ENCODE assay signal across 8 cellular contexts in genomic region chr22:20508815-20509271, GRCh38. TPM values are rescaled to one million over a fixed set of nuclear protein-coding genes. Genes with fewer than 3 reads are reported as not detected.
A peak's percentile ranks its signal among the peaks of the same experiment; 100 is the strongest.
DNase-seq lines count a peak whose midpoint lies in the region; ATAC-seq, FAIRE-seq and TF ChIP-seq lines count a peak whose summit lies in the region.

No MANE protein-coding gene starts in this region.

- peak overlapping the region; percentile 85 for H3K4me3 Mint-ChIP-seq in activated CD4-positive, alpha-beta T cell treated with anti-CD3 and anti-CD28 coated beads for 36 hours

- WGBS in adipose tissue, 3 donors: 27 to 48% (median 40%) methylated on average over 10 of the region's 10 CpGs
- 60% methylated on average over 10 of the region's 10 CpGs for WGBS in thymus

- peak overlapping the region; percentile 60 to 93 for H3K4me3 ChIP-seq in kidney (ENCODE audit: low read length in 2 of 2)
- peak overlapping the region; percentile 25 for H3K4me3 ChIP-seq in thymus (ENCODE audit: low read length)

- POLR2A ChIA-PET in activated CD4-positive, alpha-beta T cell treated with anti-CD3 and anti-CD28 coated beads for 36 hours (lab: Charles Lee): interaction anchor here (0.6 to 1.8 kb wide), 10 partner anchors 14 to 391 kb away, joined by 3 to 14 read pairs (median 5); partner anchors contain the start of gene DGCR6L

- peaks cover 31% of the 10 kb centered on the region for H3K36me3 Mint-ChIP-seq in activated CD4-positive, alpha-beta T cell treated with anti-CD3 and anti-CD28 coated beads for 36 hours (ENCODE audit: low read depth)

- intact Hi-C loops in activated CD4-positive, alpha-beta T cell treated with anti-CD3 and anti-CD28 coated beads for 36 hours (cut with DNase I, micrococcal nuclease): loop anchor here (1.0 to 5.0 kb wide), 9 partner anchors 14 to 617 kb away; partner anchors contain the start of genes CRKL (in 1 of the 2) and THAP7 (in 1 of the 2)
- intact Hi-C loops in kidney (cut with DNase I): no loop called here
- intact Hi-C loops in left colon (cut with DNase I, micrococcal nuclease): no loop called here

- CTCF ChIA-PET in activated CD4-positive, alpha-beta T cell treated with anti-CD3 and anti-CD28 coated beads for 36 hours (lab: Charles Lee): interaction anchor here (1.3 to 5.2 kb wide), 6 partner anchors 19 to 90 kb away, joined by 5 to 30 read pairs (median 6); no protein-coding TSS in a partner anchor

- H3K9ac ChIP-seq in kidney (ENCODE audit: low read length in 2 of 2): peak overlapping the region; percentile 35 to 72

- no peaks in the 10 kb centered on the region for H3K9me3 Mint-ChIP-seq in activated CD4-positive, alpha-beta T cell treated with anti-CD3 and anti-CD28 coated beads for 36 hours (ENCODE audit: low read depth)

- no peaks in the 10 kb centered on the region for H3K27me3 ChIP-seq in thymus (ENCODE audit: control insufficient read depth, insufficient read depth)

- H3K4me1 ChIP-seq in kidney (ENCODE audit: control insufficient read depth in 1 of 2, insufficient read depth in 1 of 2, low read depth in 1 of 2, low read length in 2 of 2): peaks cover 20 to 26% of the 10 kb centered on the region in 2 donors
- H3K4me1 ChIP-seq in thymus (ENCODE audit: control insufficient read depth, insufficient read depth, low read length): peaks cover 13% of the 10 kb centered on the region

- H3K9me3 ChIP-seq in kidney (ENCODE audit: control insufficient read depth in 1 of 2, low read length in 2 of 2) (no peaks in the 10 kb centered on the region), thymus (ENCODE audit: control insufficient read depth) (no peaks in the 10 kb centered on the region)

- peaks cover 54% of the 10 kb centered on the region for H3K4me1 Mint-ChIP-seq in activated CD4-positive, alpha-beta T cell treated with anti-CD3 and anti-CD28 coated beads for 36 hours

- H3K36me3 ChIP-seq in kidney (ENCODE audit: control insufficient read depth in 1 of 2, insufficient read depth in 2 of 2, low read length in 2 of 2) (peaks cover 0 to 3% of the 10 kb centered on the region in 2 donors), thymus (ENCODE audit: control insufficient read depth, insufficient read depth) (peaks cover 7% of the 10 kb centered on the region)

- no peak for ATAC-seq in activated CD4-positive, alpha-beta T cell treated with anti-CD3 and anti-CD28 coated beads for 36 hours
- no peak for ATAC-seq in GM18861 (IDR thresholded peaks at IDR 0.05; ENCODE audit: unreplicated experiment)
- no peak for ATAC-seq in left colon
- no peak for ATAC-seq in GM21381 (IDR thresholded peaks at IDR 0.05; ENCODE audit: unreplicated experiment)

- no peaks in the 10 kb centered on the region for H3K27me3 Mint-ChIP-seq in activated CD4-positive, alpha-beta T cell treated with anti-CD3 and anti-CD28 coated beads for 36 hours

- H3K27ac ChIP-seq in adipose tissue (ENCODE audit: low read depth, low read length) (peak overlapping the region; percentile 7), kidney (ENCODE audit: low read depth in 2 of 2, low read length in 2 of 2) (peak overlapping the region; percentile 65 to 72), thymus (ENCODE audit: low read depth) (peak overlapping the region; percentile 61)

- TF ChIP-seq CTCF in kidney (IDR thresholded peaks at IDR 0.05; ENCODE audit: borderline replicate concordance, extremely low read depth, insufficient read depth): no peak

- peak; percentile 33 for DNase-seq in activated CD4-positive, alpha-beta T cell treated with anti-CD3 and anti-CD28 coated beads for 36 hours
- no peak for DNase-seq in activated CD4-positive, alpha-beta T cell treated with anti-CD3 and anti-CD28 coated beads, Interleukin-2, amount 50 U/mL, for 4 hours
- DNase-seq in kidney: peak; percentile 32
- no peak for DNase-seq in left colon

- H3K27ac Mint-ChIP-seq in activated CD4-positive, alpha-beta T cell treated with anti-CD3 and anti-CD28 coated beads for 36 hours: peak overlapping the region; percentile 96

- no peak for FAIRE-seq in kidney (lab: Jason Lieb, UNC)

RNA-seq across cellular contexts. Expression of gene MED15, which starts 1.4 kb away (rescaled TPM):
- total RNA-seq in activated CD4-positive, alpha-beta T cell treated with anti-CD3 and anti-CD28 coated beads for 36 hours: 100 to 1,000 TPM in 1 of 2 experiments, 10 to 100 TPM in 1; 84.4 to 107 TPM
- polyA plus RNA-seq in adipose tissue: 10 to 100 TPM; 22.7 to 44.2 (median 42.4) TPM
- 102 TPM for total RNA-seq in kidney
- 31.7 TPM for polyA plus RNA-seq in kidney (ENCODE audit: insufficient read depth, low read depth, low replicate concordance)
- polyA plus RNA-seq in thymus: 61.6 TPM
- total RNA-seq in left colon: 10 to 100 TPM; 85.3 to 91.2 TPM

RNA-seq across cellular contexts. Expression of gene KLHL22, which starts 13.2 kb away (rescaled TPM):
- total RNA-seq in activated CD4-positive, alpha-beta T cell treated with anti-CD3 and anti-CD28 coated beads for 36 hours: 10 to 100 TPM; 14.1 to 15.2 TPM
- polyA plus RNA-seq in adipose tissue (10 to 100 TPM; 10.2 to 17.6 (median 15.0) TPM), kidney (ENCODE audit: insufficient read depth, low read depth, low replicate concordance) (24.3 TPM), thymus (14.2 TPM)
- total RNA-seq in kidney (22.4 TPM), left colon (10 to 100 TPM; 12.3 to 14.2 TPM)

Comparison
In these comparisons a context has a peak if more than half of its experiments do, and no peak if none do; other contexts are left out.
1. DNase-seq: peak in activated CD4-positive, alpha-beta T cell treated with anti-CD3 and anti-CD28 coated beads for 36 hours (single experiment) and kidney (single experiment); none in activated CD4-positive, alpha-beta T cell treated with anti-CD3 and anti-CD28 coated beads, Interleukin-2, amount 50 U/mL, for 4 hours (0 of 2) and left colon (0 of 2).
2. H3K27ac ChIP-seq: peak in every context shown above with its lines; median percentile 68 in kidney; 61 in thymus; 7 in adipose tissue.
3. intact Hi-C loops: an anchor here in activated CD4-positive, alpha-beta T cell treated with anti-CD3 and anti-CD28 coated beads for 36 hours (1.0 to 5.0 kb wide); none called in kidney and left colon.